In genomic region chr17:47895254-47895855, GRCh38 we compare ENCODE assay signal across 1 cellular context.
TF ChIP-seq lines count a peak whose summit lies in the region.

No MANE protein-coding gene starts in this region.

TF ChIP-seq in K562, 482 proteins besides CTCF, POLR2A, EP300 and RAD21 (continued from another document and continues in another):
- no peak for TF ChIP-seq CHD7 (IDR thresholded peaks at IDR 0.05; ENCODE audit: low read depth, low read length)
- no peak for TF ChIP-seq LARP7 (IDR thresholded peaks at IDR 0.05)
- TF ChIP-seq TBL1XR1 (IDR thresholded peaks at IDR 0.05; ENCODE audit: low read length in 2 of 2): no peak
- TF ChIP-seq KDM2B (CRISPR knock-in tag; IDR thresholded peaks at IDR 0.05): no peak; the same call in 1 of the 2 replicates
- TF ChIP-seq TFAP4 (CRISPR knock-in tag; IDR thresholded peaks at IDR 0.05; ENCODE audit: borderline replicate concordance): no peak; the same call in none of the 2 replicates
- TF ChIP-seq YY1 (IDR thresholded peaks at IDR 0.05; ENCODE audit: borderline replicate concordance in 1 of 3, control insufficient read depth in 1 of 3, extremely low read depth in 1 of 3, insufficient read depth in 3 of 3, insufficient read length in 1 of 3, insufficient replicate concordance in 2 of 3, low read depth in 1 of 3, low read length in 2 of 3): peak in 2 of 3 experiments; percentile 55 to 63
- TF ChIP-seq ZNF77 (CRISPR knock-in tag; IDR thresholded peaks at IDR 0.05): no peak
- no peak for TF ChIP-seq ZZZ3 (IDR thresholded peaks at IDR 0.05)
- TF ChIP-seq ZNF512 (tag; IDR thresholded peaks at IDR 0.05): no peak
- TF ChIP-seq IRF2 (CRISPR knock-in tag; IDR thresholded peaks at IDR 0.05): no peak
- no peak for TF ChIP-seq GABPA (tag; conservative IDR thresholded peaks at IDR 0.05; ENCODE audit: low read depth)
- TF ChIP-seq TAF15 (IDR thresholded peaks at IDR 0.05; ENCODE audit: low read depth, low read length): no peak
- no peak for TF ChIP-seq HMGN3 (IDR thresholded peaks at IDR 0.05; ENCODE audit: borderline replicate concordance, extremely low read depth, insufficient read length, low read depth, low read length)
- TF ChIP-seq CBFB (CRISPR knock-in tag; IDR thresholded peaks at IDR 0.05): no peak
- TF ChIP-seq IRF1 (CRISPR knock-in tag; IDR thresholded peaks at IDR 0.05; ENCODE audit: borderline replicate concordance): no peak
- no peak for TF ChIP-seq FOXP4 (CRISPR knock-in tag; IDR thresholded peaks at IDR 0.05; ENCODE audit: borderline replicate concordance)
- TF ChIP-seq BDP1 (IDR thresholded peaks at IDR 0.05; ENCODE audit: insufficient read depth, insufficient read length): no peak
- TF ChIP-seq ETS1 (conservative IDR thresholded peaks at IDR 0.05; ENCODE audit: control insufficient read depth, low read depth, low read length): no peak
- 0 out of 2 replicates have a peak, but pooled peaks have one; percentile 23 for TF ChIP-seq ZNF444 (CRISPR knock-in tag; IDR thresholded peaks at IDR 0.05)
- TF ChIP-seq SP2 (IDR thresholded peaks at IDR 0.05; ENCODE audit: extremely low read depth, low read depth, low read length, poor library complexity, severe bottlenecking): no peak
- TF ChIP-seq ELK3 (CRISPR knock-in tag; IDR thresholded peaks at IDR 0.05): no peak
- TF ChIP-seq RFX5 (IDR thresholded peaks at IDR 0.05; ENCODE audit: low read depth, low read length): no peak
- no peak for TF ChIP-seq GTF2F1 (IDR thresholded peaks at IDR 0.05; ENCODE audit: low read depth, low read length)
- TF ChIP-seq ZNF41 (CRISPR knock-in tag; conservative IDR thresholded peaks at IDR 0.05): no peak
- TF ChIP-seq SUPT5H (IDR thresholded peaks at IDR 0.05): peak; percentile 77
- 0 out of 2 replicates have a peak, but pooled peaks have one; percentile 76 for TF ChIP-seq GTF2E2 (tag; IDR thresholded peaks at IDR 0.05)
- TF ChIP-seq ZNF764 (CRISPR knock-in tag; IDR thresholded peaks at IDR 0.05; ENCODE audit: low read depth): no peak
- TF ChIP-seq NFE2L1 (tag; IDR thresholded peaks at IDR 0.05; ENCODE audit: borderline replicate concordance, low read depth): no peak
- no peak for TF ChIP-seq ZNF449 (CRISPR knock-in tag; IDR thresholded peaks at IDR 0.05)
- TF ChIP-seq ZNF217 (CRISPR knock-in tag; IDR thresholded peaks at IDR 0.05): no peak
- no peak for TF ChIP-seq E2F1 (CRISPR knock-in tag; IDR thresholded peaks at IDR 0.05)
- no peak for TF ChIP-seq ZFP30 (CRISPR knock-in tag; IDR thresholded peaks at IDR 0.05; ENCODE audit: borderline replicate concordance)
- TF ChIP-seq EWSR1 (IDR thresholded peaks at IDR 0.05; ENCODE audit: borderline replicate concordance, low read depth, partially characterized antibody): no peak
- TF ChIP-seq NFRKB (IDR thresholded peaks at IDR 0.05; ENCODE audit: low read depth): 0 out of 2 replicates have a peak, but pooled peaks have one; percentile 21
- peak in 1 of 2 experiments; percentile 13; a peak in 1 of 4 replicates for TF ChIP-seq FOXA3 (CRISPR knock-in tag; conservative IDR thresholded peaks at IDR 0.05 in 1 of 2, IDR thresholded peaks at IDR 0.05 in 1 of 2)
- TF ChIP-seq BRD9 (IDR thresholded peaks at IDR 0.05; ENCODE audit: low read depth, partially characterized antibody): peak; percentile 64
- TF ChIP-seq ZNF253 (CRISPR knock-in tag; conservative IDR thresholded peaks at IDR 0.05): no peak
- TF ChIP-seq GATA2 (CRISPR knock-in tag; IDR thresholded peaks at IDR 0.05): no peak
- TF ChIP-seq ZNF12 (CRISPR knock-in tag; IDR thresholded peaks at IDR 0.05): no peak
- TF ChIP-seq ZSCAN29 (IDR thresholded peaks at IDR 0.05): no peak
